ENCODE assay signal across 12 cellular contexts in the genomic region with DNA sequence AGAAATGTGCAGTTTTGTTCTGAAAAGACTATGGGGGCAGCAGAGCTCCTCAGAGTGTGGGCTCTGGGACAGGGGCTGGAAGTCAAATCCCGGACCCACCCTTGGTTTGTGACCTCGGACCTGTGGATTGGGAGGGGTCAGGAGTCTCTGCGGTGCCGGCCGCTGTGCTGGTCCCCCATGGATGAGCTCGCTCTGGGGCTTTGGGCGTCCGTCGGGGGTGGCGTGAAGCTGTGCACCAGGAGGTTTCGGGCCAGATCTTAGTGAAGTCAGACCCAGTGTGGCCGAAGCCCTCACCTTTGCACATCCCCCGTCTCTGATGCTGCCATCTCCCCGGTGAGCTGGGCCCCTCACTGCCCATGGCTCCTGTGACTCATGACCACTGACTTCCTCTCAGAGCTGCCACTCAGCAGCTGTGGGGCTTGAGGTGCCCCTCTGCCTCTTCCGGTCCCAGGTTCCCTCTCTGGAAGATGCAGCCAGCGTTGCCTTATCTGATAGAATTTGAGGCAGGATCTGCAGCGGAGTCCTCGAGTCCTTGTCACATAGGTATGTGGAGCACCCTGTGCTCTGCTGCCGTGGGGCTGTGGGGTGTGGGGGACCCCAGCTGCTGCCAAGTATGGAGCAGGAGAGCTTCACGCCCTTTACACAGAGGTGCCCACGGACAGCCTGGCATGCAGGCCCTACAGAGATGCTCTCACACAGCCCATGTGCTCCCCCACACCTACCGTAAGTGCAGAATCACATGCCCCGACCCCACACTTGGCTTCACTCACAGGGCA. TPM values are rescaled to one million over a fixed set of nuclear protein-coding genes. Genes with fewer than 3 reads are reported as not detected.
A peak's percentile ranks its signal among the peaks of the same experiment; 100 is the strongest.
DNase-seq lines count a peak whose midpoint lies in the region; ATAC-seq and TF ChIP-seq lines count a peak whose summit lies in the region.
"Had no signal": no experiment of that assay in that cellular context is flagged by ENCODE, and none has a peak within 500 bp of the region (broad histone marks: within the 10 kb centered on the region; RNA-seq: fewer than 3 reads in every experiment).

No MANE protein-coding gene starts in this region.

- peak overlapping the region; percentile 46 for H3K27ac Mint-ChIP-seq in activated CD8-positive, alpha-beta T cell treated with anti-CD3 and anti-CD28 coated beads for 36 hours
- peak overlapping the region; percentile 65 to 81 for H3K27ac Mint-ChIP-seq in natural killer cell

- peak overlapping the region; percentile 15 for H3K4me3 Mint-ChIP-seq in activated CD8-positive, alpha-beta T cell treated with anti-CD3 and anti-CD28 coated beads for 36 hours
- H3K4me3 Mint-ChIP-seq in natural killer cell, result peak overlapping the region; percentile 75

- peaks cover 13% of the 10 kb centered on the region for H3K9me3 Mint-ChIP-seq in activated CD8-positive, alpha-beta T cell treated with anti-CD3 and anti-CD28 coated beads for 36 hours
- peaks cover 6 to 8% of the 10 kb centered on the region in 2 donors for H3K9me3 Mint-ChIP-seq in natural killer cell

- DNase-seq in SIG-M5 treated with dmso at 0.1 percent for 504 hours (lab: John Stamatoyannopoulos, UW; ENCODE audit: unreplicated experiment), result peak; percentile 48
- DNase-seq in SIG-M5 (lab: John Stamatoyannopoulos, UW), result no peak
- DNase-seq in KBM-7, result peak; percentile 64
- DNase-seq in activated CD8-positive, alpha-beta T cell treated with anti-CD3 and anti-CD28 coated beads for 36 hours, result peak; percentile 69
- DNase-seq in natural killer cell, result peak; percentile 30
- DNase-seq in NCI-H1436 (lab: John Stamatoyannopoulos, UW), result no peak
- DNase-seq: esophagus squamous epithelium, NCI-H226 had no signal

- CTCF ChIA-PET in activated CD8-positive, alpha-beta T cell treated with anti-CD3 and anti-CD28 coated beads for 36 hours (lab: Charles Lee), result interaction anchor here (0.9 to 1.6 kb wide), 4 partner anchors 44 to 135 kb away, joined by 3 to 4 read pairs (median 4); no protein-coding TSS in a partner anchor

- ATAC-seq in activated CD8-positive, alpha-beta T cell treated with anti-CD3 and anti-CD28 coated beads for 36 hours, result peak; percentile 94
- peak; percentile 45 to 93 (median 82) for ATAC-seq in natural killer cell
- no peak for ATAC-seq in GM19023 (IDR thresholded peaks at IDR 0.05; ENCODE audit: unreplicated experiment)
- no peak for ATAC-seq in GM21576 (IDR thresholded peaks at IDR 0.05; ENCODE audit: unreplicated experiment)
- ATAC-seq: K562 had no signal

- H3K4me1 Mint-ChIP-seq in activated CD8-positive, alpha-beta T cell treated with anti-CD3 and anti-CD28 coated beads for 36 hours (ENCODE audit: low read depth), result peaks cover 18% of the 10 kb centered on the region
- H3K4me1 Mint-ChIP-seq in natural killer cell, result peaks cover 23 to 54% of the 10 kb centered on the region in 2 donors

- in situ Hi-C loops in KBM-7 (cut with MboI; ENCODE audit: low pct_unique_long_range_greater_than_20kb, low sequenced_read_pairs), result no loop called here

- peaks cover 9% of the 10 kb centered on the region for H3K36me3 Mint-ChIP-seq in activated CD8-positive, alpha-beta T cell treated with anti-CD3 and anti-CD28 coated beads for 36 hours (ENCODE audit: low read depth)
- H3K36me3 Mint-ChIP-seq in natural killer cell, result peaks cover 10% of the 10 kb centered on the region

- POLR2A ChIA-PET in activated CD8-positive, alpha-beta T cell treated with anti-CD3 and anti-CD28 coated beads for 36 hours (lab: Charles Lee), result interaction anchor here (1.0 kb wide), 1 partner anchor 9 kb away, joined by 3 read pairs; no protein-coding TSS in a partner anchor

- TF ChIP-seq CTCF in activated CD8-positive, alpha-beta T cell treated with anti-CD3 and anti-CD28 coated beads for 36 hours (IDR thresholded peaks at IDR 0.05), result no peak
- TF ChIP-seq CTCF in natural killer cell (IDR thresholded peaks at IDR 0.05), result no peak

- H3K27me3 Mint-ChIP-seq in activated CD8-positive, alpha-beta T cell treated with anti-CD3 and anti-CD28 coated beads for 36 hours, result peaks cover 2% of the 10 kb centered on the region
- H3K27me3 Mint-ChIP-seq in natural killer cell (ENCODE audit: low read depth in 2 of 2), result peaks cover 0 to 9% of the 10 kb centered on the region in 2 donors

- intact Hi-C loops in activated CD8-positive, alpha-beta T cell treated with anti-CD3 and anti-CD28 coated beads for 36 hours (cut with micrococcal nuclease), result no loop called here
- intact Hi-C loops in natural killer cell (cut with micrococcal nuclease), result loop anchor here (10.0 kb wide), 1 partner anchor 52 kb away; no protein-coding TSS in a partner anchor

RNA-seq across cellular contexts. Expression of a gene that starts 11.4 kb away (rescaled TPM):
- total RNA-seq in activated CD8-positive, alpha-beta T cell treated with anti-CD3 and anti-CD28 coated beads for 36 hours, result 1 to 10 TPM; 2.8 to 2.9 TPM
- 10 to 100 TPM in 1 of 3 donors, 1 to 10 TPM in 2; 8.6 to 13.8 (median 9.9) TPM for total RNA-seq in natural killer cell

RNA-seq across cellular contexts. Expression of a gene that starts 18.0 kb away (rescaled TPM):
- not detected for total RNA-seq in activated CD8-positive, alpha-beta T cell treated with anti-CD3 and anti-CD28 coated beads for 36 hours
- total RNA-seq in natural killer cell, result not detected
- total RNA-seq: bronchial epithelial cell, esophagus squamous epithelium, K562 had no signal

RNA-seq across cellular contexts. Expression of a gene that starts 48.4 kb away (rescaled TPM):
- 10 to 100 TPM; 45.7 to 48.9 TPM for total RNA-seq in activated CD8-positive, alpha-beta T cell treated with anti-CD3 and anti-CD28 coated beads for 36 hours
- total RNA-seq in natural killer cell, result 10 to 100 TPM; 64.3 to 76.3 (median 67.1) TPM

Comparison
In these comparisons a context has a peak if more than half of its experiments do, and no peak if none do; other contexts are left out.
1. DNase-seq: peak in SIG-M5 treated with dmso at 0.1 percent for 504 hours (single experiment), KBM-7 (single experiment), activated CD8-positive, alpha-beta T cell treated with anti-CD3 and anti-CD28 coated beads for 36 hours (single experiment) and natural killer cell (single experiment); none in SIG-M5 (single experiment) and NCI-H1436 (single experiment).
2. ATAC-seq: peak in activated CD8-positive, alpha-beta T cell treated with anti-CD3 and anti-CD28 coated beads for 36 hours (single experiment) and natural killer cell (3 of 3); none in GM19023 (single experiment) and GM21576 (single experiment).